ENCODE assay signal across 17 cellular contexts in genomic region chr13:110684388-110685056, GRCh38.
"Had no signal": no experiment of that assay in that cellular context is flagged by ENCODE, and none has a peak within 500 bp of the region (broad histone marks: within the 10 kb centered on the region; RNA-seq: fewer than 3 reads in every experiment).

No MANE protein-coding gene starts in this region.

- H3K4me3 Mint-ChIP-seq: activated CD4-positive, alpha-beta T cell treated with anti-CD3 and anti-CD28 coated beads, Interleukin-2, amount 10 ng/mL, durations not matched to agents 24 days and 14 days; activated CD8-positive, alpha-beta T cell treated with anti-CD3 and anti-CD28 coated beads for 36 hours; activated naive CD4-positive, alpha-beta T cell treated with anti-CD3 and anti-CD28 coated beads for 36 hours; activated T-cell treated with anti-CD3 and anti-CD28 coated beads, Interleukin-2, amount 50 U/mL, for 24 hours; memory B cell; natural killer cell treated with Interleukin-12 subunit alpha and Interleukin-12 subunit beta and Interleukin-15 and Interleukin-18, amount 100 ng/mL, for 72 hours; stimulated activated naive B cell treated with anti-CD40 and anti-IgM and Interleukin-4, amounts not matched to agents 10 μg/mL and 1 μg/mL and 100 μg/mL, for 72 hours had no signal

- H3K4me3 ChIP-seq: body of pancreas, left lung, skin epidermis had no signal

- H3K27ac ChIP-seq: body of pancreas, epithelial cell of prostate, foreskin keratinocyte, left lung, neutrophil, skin epidermis had no signal

- ATAC-seq: activated CD8-positive, alpha-beta T cell treated with anti-CD3 and anti-CD28 coated beads for 36 hours; body of pancreas; foreskin keratinocyte; left lung; stimulated activated naive B cell treated with anti-CD40 and anti-IgM and Interleukin-4, amounts not matched to agents 10 μg/mL and 1 μg/mL and 100 μg/mL, for 72 hours had no signal

- H3K27me3 ChIP-seq: body of pancreas, foreskin keratinocyte, left lung, neutrophil had no signal

- H3K9me3 Mint-ChIP-seq: activated CD4-positive, alpha-beta T cell treated with anti-CD3 and anti-CD28 coated beads, Interleukin-2, amount 10 ng/mL, durations not matched to agents 24 days and 14 days; activated CD8-positive, alpha-beta T cell treated with anti-CD3 and anti-CD28 coated beads for 36 hours; activated naive CD4-positive, alpha-beta T cell treated with anti-CD3 and anti-CD28 coated beads for 36 hours; activated T-cell treated with anti-CD3 and anti-CD28 coated beads, Interleukin-2, amount 50 U/mL, for 24 hours; activated T-helper 2 cell treated with anti-CD3 and anti-CD28 coated beads, Interferon-gamma antibody, Interleukin-2, Interleukin-4, amounts not matched to agents 10 μg/mL and 5 μg/mL and 100 μg/mL, durations not matched to agents 14 hours and 24 hours and 36 hours; memory B cell; natural killer cell treated with Interleukin-12 subunit alpha and Interleukin-12 subunit beta and Interleukin-15 and Interleukin-18, amount 100 ng/mL, for 72 hours; stimulated activated naive B cell treated with anti-CD40 and anti-IgM and Interleukin-4, amounts not matched to agents 10 μg/mL and 1 μg/mL and 100 μg/mL, for 72 hours had no signal

- H3K4me1 ChIP-seq: foreskin keratinocyte, left lung had no signal

- H3K9me3 ChIP-seq: body of pancreas, left lung, neutrophil had no signal

- H3K27me3 Mint-ChIP-seq: activated CD4-positive, alpha-beta T cell treated with anti-CD3 and anti-CD28 coated beads, Interleukin-2, amount 10 ng/mL, durations not matched to agents 24 days and 14 days; activated CD8-positive, alpha-beta T cell treated with anti-CD3 and anti-CD28 coated beads for 36 hours; activated T-cell treated with anti-CD3 and anti-CD28 coated beads, Interleukin-2, amount 50 U/mL, for 24 hours; memory B cell; natural killer cell treated with Interleukin-12 subunit alpha and Interleukin-12 subunit beta and Interleukin-15 and Interleukin-18, amount 100 ng/mL, for 72 hours; stimulated activated naive B cell treated with anti-CD40 and anti-IgM and Interleukin-4, amounts not matched to agents 10 μg/mL and 1 μg/mL and 100 μg/mL, for 72 hours had no signal

- DNase-seq: activated CD4-positive, alpha-beta T cell treated with anti-CD3 and anti-CD28 coated beads, Interleukin-2, amount 10 ng/mL, durations not matched to agents 24 days and 14 days; activated CD8-positive, alpha-beta T cell treated with anti-CD3 and anti-CD28 coated beads for 36 hours; activated naive CD4-positive, alpha-beta T cell treated with anti-CD3 and anti-CD28 coated beads for 36 hours; activated T-cell treated with anti-CD3 and anti-CD28 coated beads, Interleukin-2, amount 50 U/mL, for 24 hours; body of pancreas; hippocampal formation; left lung; stimulated activated CD4-positive, alpha-beta T cell treated with anti-CD3 and anti-CD28 coated beads, Interleukin-4, amount 100 ng/mL, for 24 hours; stimulated activated naive B cell treated with anti-CD40 and anti-IgM and Interleukin-4, amounts not matched to agents 10 μg/mL and 1 μg/mL and 100 μg/mL, for 72 hours; T1000 had no signal

- H3K27ac Mint-ChIP-seq: activated CD4-positive, alpha-beta T cell treated with anti-CD3 and anti-CD28 coated beads, Interleukin-2, amount 10 ng/mL, durations not matched to agents 24 days and 14 days; activated CD8-positive, alpha-beta T cell treated with anti-CD3 and anti-CD28 coated beads for 36 hours; activated naive CD4-positive, alpha-beta T cell treated with anti-CD3 and anti-CD28 coated beads for 36 hours; activated T-cell treated with anti-CD3 and anti-CD28 coated beads, Interleukin-2, amount 50 U/mL, for 24 hours; activated T-helper 2 cell treated with anti-CD3 and anti-CD28 coated beads, Interferon-gamma antibody, Interleukin-2, Interleukin-4, amounts not matched to agents 10 μg/mL and 5 μg/mL and 100 μg/mL, durations not matched to agents 14 hours and 24 hours and 36 hours; natural killer cell treated with Interleukin-12 subunit alpha and Interleukin-12 subunit beta and Interleukin-15 and Interleukin-18, amount 100 ng/mL, for 72 hours; stimulated activated naive B cell treated with anti-CD40 and anti-IgM and Interleukin-4, amounts not matched to agents 10 μg/mL and 1 μg/mL and 100 μg/mL, for 72 hours had no signal
